8 cellular contexts compared by ENCODE assay signal in genomic region chr1:210608766-210609165, GRCh38.
"Had no signal": no experiment of that assay in that cellular context is flagged by ENCODE, and none has a peak within 500 bp of the region (broad histone marks: within the 10 kb centered on the region; RNA-seq: fewer than 3 reads in every experiment).

No MANE protein-coding gene starts in this region.

- H3K4me2 ChIP-seq: GM23338 had no signal

- H3K4me3 ChIP-seq: GM23338 had no signal

- H2AFZ ChIP-seq: GM23338 had no signal

- DNase-seq: H9, HCEC 1CT, IMR-90, KG1 had no signal

- ATAC-seq: GM23338 had no signal

- FAIRE-seq: H1, H54, HTR-8/SVneo had no signal
